10 cellular contexts compared by ENCODE assay signal in the genomic region with DNA sequence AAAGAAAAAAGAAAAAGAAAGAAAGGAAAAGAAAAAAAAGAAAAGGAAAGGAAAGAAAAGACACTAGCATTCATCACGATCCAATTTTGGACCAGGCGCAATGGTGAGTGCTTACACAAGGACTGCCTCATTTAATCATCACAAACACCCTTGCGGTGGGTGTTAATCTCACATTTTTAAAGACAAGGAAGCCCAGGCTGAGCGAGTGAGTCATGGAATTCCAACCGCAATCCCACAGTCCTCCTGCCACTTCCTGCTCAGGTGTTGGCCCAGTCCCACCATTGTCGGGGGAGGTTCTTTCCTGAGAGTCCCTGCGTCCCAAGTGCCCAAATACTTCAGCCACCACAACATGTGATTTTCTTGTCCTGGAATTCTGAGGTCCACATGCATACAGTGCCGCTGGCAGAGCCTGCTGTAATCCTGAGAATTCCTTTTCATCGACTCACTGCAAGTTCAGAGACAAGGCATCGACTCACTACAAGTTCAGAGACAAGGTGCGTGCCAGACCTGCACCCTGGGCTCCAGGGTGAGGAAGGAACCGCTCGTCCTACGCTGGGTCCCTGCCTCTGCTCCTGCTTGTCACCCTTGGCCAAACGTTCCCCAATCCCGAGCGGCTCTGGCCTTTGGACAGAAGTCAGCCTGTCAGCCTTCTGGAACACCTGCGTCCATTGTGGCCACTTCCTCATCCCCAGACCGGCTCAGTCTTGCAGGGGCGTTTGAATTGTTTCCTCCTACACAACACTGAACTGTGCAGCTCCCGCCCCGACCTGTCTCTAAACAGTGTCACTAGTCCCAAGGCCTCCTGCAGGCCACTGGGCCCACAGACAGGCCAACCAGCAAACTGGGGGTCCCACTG. TPM values are rescaled to one million over a fixed set of nuclear protein-coding genes. Genes with fewer than 3 reads are reported as not detected.
DNase-seq lines count a peak whose midpoint lies in the region; ATAC-seq, FAIRE-seq and TF ChIP-seq lines count a peak whose summit lies in the region.
"Had no signal": no experiment of that assay in that cellular context is flagged by ENCODE, and none has a peak within 500 bp of the region (broad histone marks: within the 10 kb centered on the region; RNA-seq: fewer than 3 reads in every experiment).

No MANE protein-coding gene starts in this region.

- no peak overlapping the region for H3K23ac ChIP-seq in mesenchymal stem cell (ENCODE audit: low read length in 2 of 2)

- H3K14ac ChIP-seq in mesenchymal stem cell (ENCODE audit: low read length in 2 of 2) = no peak overlapping the region

- peak overlapping the region in 1 of 2 experiments; percentile 24 for H3K4ac ChIP-seq in mesenchymal stem cell (ENCODE audit: low read depth in 1 of 2, low read length in 2 of 2)

- no peaks in the 10 kb centered on the region for H3K79me1 ChIP-seq in mesenchymal stem cell (replicated peaks; ENCODE audit: low read length, poor library complexity, severe bottlenecking)

- peak overlapping the region; percentile 97 for H3K27ac ChIP-seq in mesenchymal stem cell (ENCODE audit: low read length, poor library complexity, severe bottlenecking)
- H3K27ac ChIP-seq: adrenal gland had no signal

- H4K8ac ChIP-seq in mesenchymal stem cell (ENCODE audit: low read length) = peak overlapping the region; percentile 67

- peak overlapping the region; percentile 1 for H3K4me3 ChIP-seq in bronchial epithelial cell (ENCODE audit: low read depth, low read length)
- no peak overlapping the region for H3K4me3 ChIP-seq in mesenchymal stem cell (ENCODE audit: insufficient read depth in 1 of 2, low read depth in 1 of 2, low read length in 2 of 2)
- H3K4me3 ChIP-seq: adrenal gland had no signal

- H4K91ac ChIP-seq in mesenchymal stem cell (ENCODE audit: low read length) = peak overlapping the region; percentile 70

- peak overlapping the region; percentile 40 for H3K4me2 ChIP-seq in mesenchymal stem cell (ENCODE audit: low read length, poor library complexity, severe bottlenecking)

- H2AK5ac ChIP-seq in mesenchymal stem cell (ENCODE audit: low read length, severe bottlenecking) = peak overlapping the region; percentile 94

- H3K18ac ChIP-seq in mesenchymal stem cell (ENCODE audit: low read depth in 1 of 2, low read length in 2 of 2) = peak overlapping the region; percentile 34 to 70

- H3K27me3 ChIP-seq in bronchial epithelial cell (ENCODE audit: control insufficient read depth, insufficient read depth, low read length) (no peaks in the 10 kb centered on the region), mesenchymal stem cell (ENCODE audit: control insufficient read depth in 1 of 2, insufficient read depth in 1 of 2, low read length in 2 of 2) (peaks cover 0 to 21% of the 10 kb centered on the region in 2 experiments)

- no peak overlapping the region for H3K9ac ChIP-seq in mesenchymal stem cell (ENCODE audit: low read length)

- no peak for ATAC-seq in activated CD4-positive, CD25-positive, alpha-beta regulatory T cell treated with anti-CD3 and anti-CD28 coated beads, Interleukin-2, amount 50 U/mL, for 24 hours
- ATAC-seq in HG03097 (IDR thresholded peaks at IDR 0.05; ENCODE audit: low FRiP score, unreplicated experiment) = no peak

- WGBS in mesenchymal stem cell = 20% methylated on average over 22 of the region's 22 CpGs

- H2BK120ac ChIP-seq in mesenchymal stem cell (ENCODE audit: low read depth, low read length) = peak overlapping the region; percentile 54

- H3K4me1 ChIP-seq in mesenchymal stem cell (ENCODE audit: control insufficient read depth, insufficient read depth, low read depth, low read length) = peaks cover 30% of the 10 kb centered on the region
- H3K4me1 ChIP-seq: adrenal gland had no signal

- peak overlapping the region; percentile 59 for H2BK12ac ChIP-seq in mesenchymal stem cell (ENCODE audit: low read length in 2 of 2)

- H3K36me3 ChIP-seq in bronchial epithelial cell (ENCODE audit: control insufficient read depth, insufficient read depth, low read length) = no peaks in the 10 kb centered on the region
- H3K36me3 ChIP-seq in mesenchymal stem cell (ENCODE audit: control insufficient read depth in 1 of 2, insufficient read depth in 2 of 2, low read depth in 1 of 2, low read length in 2 of 2) = no peaks in the 10 kb centered on the region
- H3K36me3 ChIP-seq: adrenal gland had no signal

- peak overlapping the region; percentile 94 for H2BK5ac ChIP-seq in mesenchymal stem cell (ENCODE audit: low read depth, low read length, poor library complexity, severe bottlenecking)

- DNase-seq in AG08396 (ENCODE audit: low spot score) (peak; percentile 92), HTR-8/SVneo (ENCODE audit: insufficient read length, low spot score) (peak; percentile 92), bronchial epithelial cell (ENCODE audit: low read depth) (peak; percentile 97), mesenchymal stem cell (peak; percentile 93)
- DNase-seq in stimulated activated CD8-positive, alpha-beta memory T cell treated with anti-CD3 and anti-CD28 coated beads, Interleukin-4, amount 100 ng/mL, for 48 hours = no peak
- no peak for DNase-seq in effector CD4-positive, alpha-beta T cell
- DNase-seq: adrenal gland, SHP77 treated with DMSO at 0.1 percent for 48 hours had no signal

- peak; percentile 98 for FAIRE-seq in HTR-8/SVneo (lab: Jason Lieb, UNC)
- FAIRE-seq in bronchial epithelial cell (lab: Jason Lieb, UNC) = peak; percentile 100

- no peak overlapping the region for H2BK15ac ChIP-seq in mesenchymal stem cell (ENCODE audit: low read depth, poor library complexity, severe bottlenecking)

- H2AFZ ChIP-seq in mesenchymal stem cell (ENCODE audit: low read depth, low read length) = no peak overlapping the region

- no peaks in the 10 kb centered on the region for H3K9me3 ChIP-seq in mesenchymal stem cell (ENCODE audit: control insufficient read depth, low read length)
- H3K9me3 ChIP-seq: adrenal gland had no signal

- TF ChIP-seq CTCF in bronchial epithelial cell (IDR thresholded peaks at IDR 0.05; ENCODE audit: insufficient read depth, low read length, severe bottlenecking) = no peak

RNA-seq across cellular contexts. Expression of a gene that starts 5.8 kb away (rescaled TPM):
- 0.53 and 0.90 TPM in 2 replicates for total RNA-seq in bronchial epithelial cell
- polyA plus RNA-seq in mesenchymal stem cell (2013, experiment 1 of 2) = 2.2 TPM
- 2.3 TPM for polyA plus RNA-seq in mesenchymal stem cell (2013, experiment 2 of 2)

RNA-seq across cellular contexts. Expression of a gene that starts 18.8 kb away (rescaled TPM):
- total RNA-seq in bronchial epithelial cell = 2.8 and 4.5 TPM in 2 replicates
- not detected for polyA plus RNA-seq in mesenchymal stem cell (2013, experiment 1 of 2)
- polyA plus RNA-seq in mesenchymal stem cell (2013, experiment 2 of 2) = not detected

RNA-seq across cellular contexts. Expression of a gene that starts 22.1 kb away (rescaled TPM):
- 9.2 and 16.9 TPM in 2 replicates for total RNA-seq in bronchial epithelial cell
- not detected for polyA plus RNA-seq in mesenchymal stem cell (2013, experiment 1 of 2)
- not detected for polyA plus RNA-seq in mesenchymal stem cell (2013, experiment 2 of 2)

RNA-seq across cellular contexts. Expression of a gene that starts 37.6 kb away (rescaled TPM):
- total RNA-seq in bronchial epithelial cell = not detected in 2 replicates
- polyA plus RNA-seq in mesenchymal stem cell (2013, experiment 1 of 2) = not detected
- polyA plus RNA-seq in mesenchymal stem cell (2013, experiment 2 of 2) = not detected
- total RNA-seq: adrenal gland had no signal
- polyA plus RNA-seq: adrenal gland had no signal

RNA-seq across cellular contexts. Expression of a gene that starts 47.1 kb away (rescaled TPM):
- total RNA-seq in bronchial epithelial cell = 63.7 and 76.0 TPM in 2 replicates
- polyA plus RNA-seq in mesenchymal stem cell (2013, experiment 1 of 2) = 32.0 TPM
- polyA plus RNA-seq in mesenchymal stem cell (2013, experiment 2 of 2) = 33.1 TPM

Comparison
In these comparisons a context has a peak if more than half of its experiments do, and no peak if none do; other contexts are left out.
1. DNase-seq: peak in AG08396 (single experiment), HTR-8/SVneo (single experiment), bronchial epithelial cell (single experiment) and mesenchymal stem cell (single experiment); none in stimulated activated CD8-positive, alpha-beta memory T cell treated with anti-CD3 and anti-CD28 coated beads, Interleukin-4, amount 100 ng/mL, for 48 hours (single experiment) and effector CD4-positive, alpha-beta T cell (single experiment).